In the genomic region with DNA sequence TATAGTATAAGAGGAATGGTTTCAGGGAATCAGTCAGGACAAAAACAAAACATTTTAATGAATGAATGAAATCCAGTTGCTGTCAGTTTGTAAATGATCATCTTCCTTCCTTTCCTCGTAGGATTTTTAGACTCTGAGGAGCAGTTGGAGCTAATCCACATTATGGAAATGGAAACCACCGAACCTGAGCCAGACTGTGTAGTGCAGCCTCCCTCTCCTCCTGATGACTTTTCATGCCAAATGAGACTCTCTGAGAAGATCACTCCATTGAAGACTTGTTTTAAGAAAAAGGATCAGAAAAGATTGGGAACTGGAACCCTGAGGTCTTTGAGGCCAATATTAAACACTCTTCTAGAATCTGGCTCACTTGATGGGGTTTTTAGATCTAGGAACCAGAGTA, we compare ENCODE assay signal across 3 cellular contexts.
TF ChIP-seq lines count a peak whose summit lies in the region.

No MANE protein-coding gene starts in this region.

TF ChIP-seq in IMR-90, 13 proteins besides CTCF, POLR2A, EP300 and RAD21:
- TF ChIP-seq NFE2L2 (IDR thresholded peaks at IDR 0.05; ENCODE audit: low read depth, low read length) = no peak
- no peak for TF ChIP-seq RFX5 (IDR thresholded peaks at IDR 0.05; ENCODE audit: low read depth, low read length)
- TF ChIP-seq CHD1 (IDR thresholded peaks at IDR 0.05; ENCODE audit: low read depth, low read length) = 0 out of 2 replicates have a peak, but pooled peaks have one; percentile 7

TF ChIP-seq in K562, 482 proteins besides CTCF, POLR2A, EP300 and RAD21:
- TF ChIP-seq, protein P1, sequence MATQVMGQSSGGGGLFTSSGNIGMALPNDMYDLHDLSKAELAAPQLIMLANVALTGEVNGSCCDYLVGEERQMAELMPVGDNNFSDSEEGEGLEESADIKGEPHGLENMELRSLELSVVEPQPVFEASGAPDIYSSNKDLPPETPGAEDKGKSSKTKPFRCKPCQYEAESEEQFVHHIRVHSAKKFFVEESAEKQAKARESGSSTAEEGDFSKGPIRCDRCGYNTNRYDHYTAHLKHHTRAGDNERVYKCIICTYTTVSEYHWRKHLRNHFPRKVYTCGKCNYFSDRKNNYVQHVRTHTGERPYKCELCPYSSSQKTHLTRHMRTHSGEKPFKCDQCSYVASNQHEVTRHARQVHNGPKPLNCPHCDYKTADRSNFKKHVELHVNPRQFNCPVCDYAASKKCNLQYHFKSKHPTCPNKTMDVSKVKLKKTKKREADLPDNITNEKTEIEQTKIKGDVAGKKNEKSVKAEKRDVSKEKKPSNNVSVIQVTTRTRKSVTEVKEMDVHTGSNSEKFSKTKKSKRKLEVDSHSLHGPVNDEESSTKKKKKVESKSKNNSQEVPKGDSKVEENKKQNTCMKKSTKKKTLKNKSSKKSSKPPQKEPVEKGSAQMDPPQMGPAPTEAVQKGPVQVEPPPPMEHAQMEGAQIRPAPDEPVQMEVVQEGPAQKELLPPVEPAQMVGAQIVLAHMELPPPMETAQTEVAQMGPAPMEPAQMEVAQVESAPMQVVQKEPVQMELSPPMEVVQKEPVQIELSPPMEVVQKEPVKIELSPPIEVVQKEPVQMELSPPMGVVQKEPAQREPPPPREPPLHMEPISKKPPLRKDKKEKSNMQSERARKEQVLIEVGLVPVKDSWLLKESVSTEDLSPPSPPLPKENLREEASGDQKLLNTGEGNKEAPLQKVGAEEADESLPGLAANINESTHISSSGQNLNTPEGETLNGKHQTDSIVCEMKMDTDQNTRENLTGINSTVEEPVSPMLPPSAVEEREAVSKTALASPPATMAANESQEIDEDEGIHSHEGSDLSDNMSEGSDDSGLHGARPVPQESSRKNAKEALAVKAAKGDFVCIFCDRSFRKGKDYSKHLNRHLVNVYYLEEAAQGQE (CRISPR knock-in tag; IDR thresholded peaks at IDR 0.05; ENCODE audit: low read depth) = no peak
- no peak for TF ChIP-seq MYBL2 (IDR thresholded peaks at IDR 0.05; ENCODE audit: low read depth)
- no peak for TF ChIP-seq MYBL2 (CRISPR knock-in tag; IDR thresholded peaks at IDR 0.05; ENCODE audit: borderline replicate concordance)
- no peak for TF ChIP-seq TAF15 (IDR thresholded peaks at IDR 0.05; ENCODE audit: low read depth, low read length)
- TF ChIP-seq, protein P2, sequence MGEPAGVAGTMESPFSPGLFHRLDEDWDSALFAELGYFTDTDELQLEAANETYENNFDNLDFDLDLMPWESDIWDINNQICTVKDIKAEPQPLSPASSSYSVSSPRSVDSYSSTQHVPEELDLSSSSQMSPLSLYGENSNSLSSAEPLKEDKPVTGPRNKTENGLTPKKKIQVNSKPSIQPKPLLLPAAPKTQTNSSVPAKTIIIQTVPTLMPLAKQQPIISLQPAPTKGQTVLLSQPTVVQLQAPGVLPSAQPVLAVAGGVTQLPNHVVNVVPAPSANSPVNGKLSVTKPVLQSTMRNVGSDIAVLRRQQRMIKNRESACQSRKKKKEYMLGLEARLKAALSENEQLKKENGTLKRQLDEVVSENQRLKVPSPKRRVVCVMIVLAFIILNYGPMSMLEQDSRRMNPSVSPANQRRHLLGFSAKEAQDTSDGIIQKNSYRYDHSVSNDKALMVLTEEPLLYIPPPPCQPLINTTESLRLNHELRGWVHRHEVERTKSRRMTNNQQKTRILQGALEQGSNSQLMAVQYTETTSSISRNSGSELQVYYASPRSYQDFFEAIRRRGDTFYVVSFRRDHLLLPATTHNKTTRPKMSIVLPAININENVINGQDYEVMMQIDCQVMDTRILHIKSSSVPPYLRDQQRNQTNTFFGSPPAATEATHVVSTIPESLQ (CRISPR knock-in tag; IDR thresholded peaks at IDR 0.05) = no peak
- no peak for TF ChIP-seq MECOM (CRISPR knock-in tag; IDR thresholded peaks at IDR 0.05)
- no peak for TF ChIP-seq GATAD2A (IDR thresholded peaks at IDR 0.05)
- no peak for TF ChIP-seq MXI1 (IDR thresholded peaks at IDR 0.05; ENCODE audit: low read depth, low read length)
- TF ChIP-seq POLR3A (IDR thresholded peaks at IDR 0.05; ENCODE audit: borderline replicate concordance, extremely low read depth, insufficient read depth, insufficient read length) = no peak
- no peak for TF ChIP-seq ZSCAN32 (CRISPR knock-in tag; IDR thresholded peaks at IDR 0.05)
- no peak for TF ChIP-seq SREBF1 (IDR thresholded peaks at IDR 0.05; ENCODE audit: borderline replicate concordance, low read depth, low read length)
- no peak for TF ChIP-seq CBX8 (IDR thresholded peaks at IDR 0.05; ENCODE audit: borderline replicate concordance, extremely low read depth, low read depth, low read length, poor library complexity, severe bottlenecking)
- TF ChIP-seq, protein P3, sequence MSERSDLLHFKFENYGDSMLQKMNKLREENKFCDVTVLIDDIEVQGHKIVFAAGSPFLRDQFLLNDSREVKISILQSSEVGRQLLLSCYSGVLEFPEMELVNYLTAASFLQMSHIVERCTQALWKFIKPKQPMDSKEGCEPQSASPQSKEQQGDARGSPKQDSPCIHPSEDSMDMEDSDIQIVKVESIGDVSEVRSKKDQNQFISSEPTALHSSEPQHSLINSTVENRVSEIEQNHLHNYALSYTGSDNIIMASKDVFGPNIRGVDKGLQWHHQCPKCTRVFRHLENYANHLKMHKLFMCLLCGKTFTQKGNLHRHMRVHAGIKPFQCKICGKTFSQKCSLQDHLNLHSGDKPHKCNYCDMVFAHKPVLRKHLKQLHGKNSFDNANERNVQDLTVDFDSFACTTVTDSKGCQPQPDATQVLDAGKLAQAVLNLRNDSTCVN (CRISPR knock-in tag; IDR thresholded peaks at IDR 0.05) = no peak
- no peak for TF ChIP-seq ARID2 (IDR thresholded peaks at IDR 0.05)
- no peak for TF ChIP-seq WHSC1 (IDR thresholded peaks at IDR 0.05; ENCODE audit: low read length)
- no peak for TF ChIP-seq FOXP1 (CRISPR knock-in tag; IDR thresholded peaks at IDR 0.05)
- no peak for TF ChIP-seq ZNF224 (CRISPR knock-in tag; IDR thresholded peaks at IDR 0.05)
- no peak for TF ChIP-seq TRIM24 (IDR thresholded peaks at IDR 0.05)
- TF ChIP-seq, protein P4, sequence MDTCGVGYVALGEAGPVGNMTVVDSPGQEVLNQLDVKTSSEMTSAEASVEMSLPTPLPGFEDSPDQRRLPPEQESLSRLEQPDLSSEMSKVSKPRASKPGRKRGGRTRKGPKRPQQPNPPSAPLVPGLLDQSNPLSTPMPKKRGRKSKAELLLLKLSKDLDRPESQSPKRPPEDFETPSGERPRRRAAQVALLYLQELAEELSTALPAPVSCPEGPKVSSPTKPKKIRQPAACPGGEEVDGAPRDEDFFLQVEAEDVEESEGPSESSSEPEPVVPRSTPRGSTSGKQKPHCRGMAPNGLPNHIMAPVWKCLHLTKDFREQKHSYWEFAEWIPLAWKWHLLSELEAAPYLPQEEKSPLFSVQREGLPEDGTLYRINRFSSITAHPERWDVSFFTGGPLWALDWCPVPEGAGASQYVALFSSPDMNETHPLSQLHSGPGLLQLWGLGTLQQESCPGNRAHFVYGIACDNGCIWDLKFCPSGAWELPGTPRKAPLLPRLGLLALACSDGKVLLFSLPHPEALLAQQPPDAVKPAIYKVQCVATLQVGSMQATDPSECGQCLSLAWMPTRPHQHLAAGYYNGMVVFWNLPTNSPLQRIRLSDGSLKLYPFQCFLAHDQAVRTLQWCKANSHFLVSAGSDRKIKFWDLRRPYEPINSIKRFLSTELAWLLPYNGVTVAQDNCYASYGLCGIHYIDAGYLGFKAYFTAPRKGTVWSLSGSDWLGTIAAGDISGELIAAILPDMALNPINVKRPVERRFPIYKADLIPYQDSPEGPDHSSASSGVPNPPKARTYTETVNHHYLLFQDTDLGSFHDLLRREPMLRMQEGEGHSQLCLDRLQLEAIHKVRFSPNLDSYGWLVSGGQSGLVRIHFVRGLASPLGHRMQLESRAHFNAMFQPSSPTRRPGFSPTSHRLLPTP (IDR thresholded peaks at IDR 0.05; ENCODE audit: borderline replicate concordance, extremely low read depth, insufficient read length) = no peak

TF ChIP-seq in HEK293T, 16 proteins besides CTCF, POLR2A, EP300 and RAD21:
- TF ChIP-seq FOXA1 (IDR thresholded peaks at IDR 0.05) = no peak
- TF ChIP-seq, protein P5, sequence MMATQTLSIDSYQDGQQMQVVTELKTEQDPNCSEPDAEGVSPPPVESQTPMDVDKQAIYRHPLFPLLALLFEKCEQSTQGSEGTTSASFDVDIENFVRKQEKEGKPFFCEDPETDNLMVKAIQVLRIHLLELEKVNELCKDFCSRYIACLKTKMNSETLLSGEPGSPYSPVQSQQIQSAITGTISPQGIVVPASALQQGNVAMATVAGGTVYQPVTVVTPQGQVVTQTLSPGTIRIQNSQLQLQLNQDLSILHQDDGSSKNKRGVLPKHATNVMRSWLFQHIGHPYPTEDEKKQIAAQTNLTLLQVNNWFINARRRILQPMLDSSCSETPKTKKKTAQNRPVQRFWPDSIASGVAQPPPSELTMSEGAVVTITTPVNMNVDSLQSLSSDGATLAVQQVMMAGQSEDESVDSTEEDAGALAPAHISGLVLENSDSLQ (IDR thresholded peaks at IDR 0.05) = no peak
